Comparison of ENCODE assay signal across 8 cellular contexts in genomic region chr14:91142214-91142668, GRCh38. TPM values are rescaled to one million over a fixed set of nuclear protein-coding genes. Genes with fewer than 3 reads are reported as not detected.
DNase-seq lines count a peak whose midpoint lies in the region; ATAC-seq and TF ChIP-seq lines count a peak whose summit lies in the region.

No MANE protein-coding gene starts in this region.

- no peak overlapping the region for H3K23ac ChIP-seq in mesenchymal stem cell (ENCODE audit: low read length in 2 of 2)

- H3K27me3 ChIP-seq in MM.1S (replicated peaks; ENCODE audit: insufficient read depth, low read length) (no peaks in the 10 kb centered on the region), mesenchymal stem cell (ENCODE audit: control insufficient read depth in 1 of 2, insufficient read depth in 1 of 2, low read length in 2 of 2) (no peaks in the 10 kb centered on the region), endodermal cell (ENCODE audit: control insufficient read depth, insufficient read depth, low read length, poor library complexity, severe bottlenecking) (no peaks in the 10 kb centered on the region)

- no peaks in the 10 kb centered on the region for H3K79me1 ChIP-seq in mesenchymal stem cell (replicated peaks; ENCODE audit: low read length, poor library complexity, severe bottlenecking)

- no peak overlapping the region for H3K4me3 ChIP-seq in MM.1S (ENCODE audit: low read length)
- no peak overlapping the region for H3K4me3 ChIP-seq in mesenchymal stem cell (ENCODE audit: insufficient read depth in 1 of 2, low read depth in 1 of 2, low read length in 2 of 2)
- H3K4me3 ChIP-seq in endodermal cell (ENCODE audit: low read length), result no peak overlapping the region

- H3K27ac Mint-ChIP-seq in endodermal cell, result no peak overlapping the region

- peaks cover 22% of the 10 kb centered on the region for H3K4me1 Mint-ChIP-seq in endodermal cell

- WGBS in mesenchymal stem cell, result no CpG with 5 or more reads among the region's 1 CpG
- WGBS in endodermal cell (ENCODE audit: insufficient coverage in 1 of 2, insufficient read length in 1 of 2), 2 experiments, result 100% methylated on average over 1 of the region's 1 CpG; no CpG with 5 or more reads in 1 of the 2 experiments

- H2BK12ac ChIP-seq in mesenchymal stem cell (ENCODE audit: low read length in 2 of 2), result no peak overlapping the region

- H2AFZ ChIP-seq in MM.1S (ENCODE audit: low read length), result no peak overlapping the region
- no peak overlapping the region for H2AFZ ChIP-seq in mesenchymal stem cell (ENCODE audit: low read depth, low read length)

- H3K36me3 ChIP-seq in MM.1S (replicated peaks; ENCODE audit: insufficient read depth, low read length) (no peaks in the 10 kb centered on the region; the same call in 1 of the 2 replicates), mesenchymal stem cell (ENCODE audit: control insufficient read depth in 1 of 2, insufficient read depth in 2 of 2, low read depth in 1 of 2, low read length in 2 of 2) (peaks cover 13 to 46% of the 10 kb centered on the region in 2 experiments), endodermal cell (ENCODE audit: control insufficient read depth, insufficient read depth, low read length) (no peaks in the 10 kb centered on the region)

- peaks cover 10% of the 10 kb centered on the region; the same call in 1 of the 2 replicates for H3F3A ChIP-seq in MM.1S (ENCODE audit: insufficient read depth, low read length)

- peak; percentile 80 for DNase-seq in MM.1S
- no peak for DNase-seq in left lobe of liver (ENCODE audit: low spot score)
- DNase-seq in D341Med (ENCODE audit: low spot score), result no peak
- DNase-seq in EL, result no peak
- no peak for DNase-seq in mesenchymal stem cell
- no peak for DNase-seq in endodermal cell

- H3K79me2 ChIP-seq in MM.1S (ENCODE audit: low read length), result peaks cover 23% of the 10 kb centered on the region

- peak overlapping the region; percentile 21; the same call in 1 of the 2 replicates for H3K4me2 ChIP-seq in MM.1S (ENCODE audit: low read depth, low read length)
- H3K4me2 ChIP-seq in mesenchymal stem cell (ENCODE audit: low read length, poor library complexity, severe bottlenecking), result no peak overlapping the region

- H4K20me1 ChIP-seq in MM.1S (ENCODE audit: insufficient read depth, low read length), result no peaks in the 10 kb centered on the region

- H3K27me3 Mint-ChIP-seq in endodermal cell (ENCODE audit: insufficient read depth), result no peaks in the 10 kb centered on the region

- H3K9me2 ChIP-seq in MM.1S (replicated peaks; ENCODE audit: insufficient read depth, low read length), result no peaks in the 10 kb centered on the region

- H3K9ac ChIP-seq in MM.1S (ENCODE audit: low read length) (no peak overlapping the region), mesenchymal stem cell (ENCODE audit: low read length) (no peak overlapping the region), endodermal cell (ENCODE audit: extremely low read depth, low read length, poor library complexity, severe bottlenecking) (no peak overlapping the region)

- no peak overlapping the region for H2BK15ac ChIP-seq in mesenchymal stem cell (ENCODE audit: low read depth, poor library complexity, severe bottlenecking)

- H2BK120ac ChIP-seq in mesenchymal stem cell (ENCODE audit: low read depth, low read length), result no peak overlapping the region

- H4K91ac ChIP-seq in mesenchymal stem cell (ENCODE audit: low read length), result no peak overlapping the region

- no peak overlapping the region for H2AK5ac ChIP-seq in mesenchymal stem cell (ENCODE audit: low read length, severe bottlenecking)

- no peaks in the 10 kb centered on the region for H3K9me3 Mint-ChIP-seq in endodermal cell

- TF ChIP-seq CTCF in MM.1S (IDR thresholded peaks at IDR 0.05; ENCODE audit: low read length), result no peak
- TF ChIP-seq CTCF in endodermal cell (conservative IDR thresholded peaks at IDR 0.05), result no peak

- no peak overlapping the region for H4K8ac ChIP-seq in mesenchymal stem cell (ENCODE audit: low read length)

- H3K27ac ChIP-seq in MM.1S (ENCODE audit: low read length), result peak overlapping the region; percentile 80; the same call in 1 of the 2 replicates
- H3K27ac ChIP-seq in mesenchymal stem cell (ENCODE audit: low read length, poor library complexity, severe bottlenecking), result no peak overlapping the region
- H3K27ac ChIP-seq in endodermal cell (ENCODE audit: low read depth, low read length), result no peak overlapping the region

- H3K9me3 ChIP-seq in MM.1S (replicated peaks; ENCODE audit: insufficient read depth, low read length) (no peaks in the 10 kb centered on the region), mesenchymal stem cell (ENCODE audit: control insufficient read depth, low read length) (no peaks in the 10 kb centered on the region), endodermal cell (ENCODE audit: control insufficient read depth, low read length) (no peaks in the 10 kb centered on the region)

- no peak overlapping the region for H3K4ac ChIP-seq in mesenchymal stem cell (ENCODE audit: low read depth in 1 of 2, low read length in 2 of 2)

- H3K14ac ChIP-seq in mesenchymal stem cell (ENCODE audit: low read length in 2 of 2), result no peak overlapping the region

- H2BK5ac ChIP-seq in mesenchymal stem cell (ENCODE audit: low read depth, low read length, poor library complexity, severe bottlenecking), result no peak overlapping the region

- H3K36me3 Mint-ChIP-seq in endodermal cell (ENCODE audit: low read depth), result peaks cover 6% of the 10 kb centered on the region

- peaks cover 6% of the 10 kb centered on the region; the same call in 1 of the 2 replicates for H3K4me1 ChIP-seq in MM.1S (ENCODE audit: low read length)
- peaks cover 5% of the 10 kb centered on the region for H3K4me1 ChIP-seq in mesenchymal stem cell (ENCODE audit: control insufficient read depth, insufficient read depth, low read depth, low read length)
- H3K4me1 ChIP-seq in endodermal cell (ENCODE audit: control insufficient read depth, insufficient read depth, low read length), result no peaks in the 10 kb centered on the region

- no peak overlapping the region for H3K4me3 Mint-ChIP-seq in endodermal cell

- no peak overlapping the region for H3K18ac ChIP-seq in mesenchymal stem cell (ENCODE audit: low read depth in 1 of 2, low read length in 2 of 2)

- peak; percentile 95 for ATAC-seq in GM18868 (IDR thresholded peaks at IDR 0.05; ENCODE audit: unreplicated experiment)
- ATAC-seq in HG02610 (IDR thresholded peaks at IDR 0.05; ENCODE audit: unreplicated experiment), result peak; percentile 90
- peak; percentile 32 for ATAC-seq in left lobe of liver

RNA-seq across cellular contexts. Expression of gene DGLUCY, which starts 28.4 kb away (rescaled TPM):
- total RNA-seq in left lobe of liver, result 53.1 TPM
- 22.1 TPM for polyA plus RNA-seq in mesenchymal stem cell (2013, experiment 1 of 2)
- 20.8 TPM for polyA plus RNA-seq in mesenchymal stem cell (2013, experiment 2 of 2)
- 10 to 100 TPM; 26.7 to 33.9 TPM for total RNA-seq in endodermal cell
- polyA plus RNA-seq in endodermal cell (2013, experiment 1 of 2), result 19.3 TPM
- 18.8 TPM for polyA plus RNA-seq in endodermal cell (2013, experiment 2 of 2)

Comparison
In these comparisons a context has a peak if more than half of its experiments do, and no peak if none do; other contexts are left out.
1. ATAC-seq: peak in every context shown above with its lines; median percentile 95 in GM18868; 90 in HG02610; 32 in left lobe of liver.